ENCODE assay signal across 8 cellular contexts in the genomic region with DNA sequence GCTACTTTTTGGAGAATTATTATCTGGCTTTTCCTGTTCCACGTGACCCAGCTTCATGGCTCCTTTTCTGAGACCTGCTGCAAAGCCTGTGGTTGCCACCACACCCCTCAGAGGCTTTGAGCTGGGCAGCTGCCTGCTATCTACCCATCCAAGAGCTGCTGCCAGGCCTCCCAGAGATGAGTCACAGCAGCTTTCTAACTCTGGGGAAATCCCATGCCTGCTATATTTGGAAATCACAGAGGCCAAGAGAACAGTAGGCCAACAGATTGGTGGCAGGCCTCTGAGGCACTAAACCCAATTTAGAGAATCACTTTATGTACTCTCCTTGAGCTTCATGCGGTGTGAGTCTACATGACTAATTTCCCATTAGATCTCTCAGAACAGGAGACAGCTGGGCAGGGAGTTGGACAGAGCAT. TPM values are rescaled to one million over a fixed set of nuclear protein-coding genes. Genes with fewer than 3 reads are reported as not detected.
DNase-seq lines count a peak whose midpoint lies in the region; ATAC-seq and TF ChIP-seq lines count a peak whose summit lies in the region.

No MANE protein-coding gene starts in this region.

- CTCF ChIA-PET in activated CD8-positive, alpha-beta T cell treated with anti-CD3 and anti-CD28 coated beads for 36 hours (lab: Charles Lee), result interaction anchor here (0.7 to 1.5 kb wide), 3 partner anchors 33 to 171 kb away, joined by 3 to 7 read pairs (median 4); partner anchors contain the start of gene SGCE

- no peak for TF ChIP-seq POLR2A in ovary (IDR thresholded peaks at IDR 0.05)
- TF ChIP-seq POLR2A in uterus (IDR thresholded peaks at IDR 0.05), result no peak

- peaks cover 11% of the 10 kb centered on the region for H3K4me1 Mint-ChIP-seq in activated CD8-positive, alpha-beta T cell treated with anti-CD3 and anti-CD28 coated beads for 36 hours (ENCODE audit: low read depth)

- intact Hi-C loops in activated CD8-positive, alpha-beta T cell treated with anti-CD3 and anti-CD28 coated beads for 36 hours (cut with micrococcal nuclease), result no loop called here
- intact Hi-C loops in ovary (cut with DNase I) (no loop called here), uterus (cut with DNase I; ENCODE audit: low total_unique reads) (no loop called here)

- H3K4me1 ChIP-seq in ovary (ENCODE audit: insufficient read depth), result peaks cover 4% of the 10 kb centered on the region
- peaks cover 0 to 5% of the 10 kb centered on the region in 2 donors for H3K4me1 ChIP-seq in uterus

- POLR2A ChIA-PET in activated CD8-positive, alpha-beta T cell treated with anti-CD3 and anti-CD28 coated beads for 36 hours (lab: Charles Lee), result no interaction called here

- H3K36me3 ChIP-seq in ovary (no peaks in the 10 kb centered on the region), uterus (no peaks in the 10 kb centered on the region)

- no peak overlapping the region for H3K4me3 ChIP-seq in ovary
- no peak overlapping the region for H3K4me3 ChIP-seq in uterus

- no peaks in the 10 kb centered on the region for H3K27me3 ChIP-seq in ovary
- no peaks in the 10 kb centered on the region for H3K27me3 ChIP-seq in uterus

- no peak overlapping the region for H3K4me3 Mint-ChIP-seq in activated CD8-positive, alpha-beta T cell treated with anti-CD3 and anti-CD28 coated beads for 36 hours

- peaks cover 10% of the 10 kb centered on the region for H3K27me3 Mint-ChIP-seq in activated CD8-positive, alpha-beta T cell treated with anti-CD3 and anti-CD28 coated beads for 36 hours

- TF ChIP-seq EP300 in ovary (IDR thresholded peaks at IDR 0.05), result no peak

- TF ChIP-seq CTCF in activated CD8-positive, alpha-beta T cell treated with anti-CD3 and anti-CD28 coated beads for 36 hours (IDR thresholded peaks at IDR 0.05), result no peak
- TF ChIP-seq CTCF in ovary (IDR thresholded peaks at IDR 0.05) (no peak), uterus (IDR thresholded peaks at IDR 0.05) (no peak)

- peak; percentile 91 for DNase-seq in NK-92 treated with Interleukin-12 subunit alpha and Interleukin-12 subunit beta, amount 100 ng/mL, for 24 hours (lab: John Stamatoyannopoulos, UW)
- DNase-seq in NK-92 (lab: John Stamatoyannopoulos, UW; ENCODE audit: unreplicated experiment) (no peak), NCI-H1694 (lab: John Stamatoyannopoulos, UW) (peak; percentile 73), fibroblast of the conjunctiva (ENCODE audit: low read depth) (peak; percentile 89), ovary (peak; percentile 42 to 67 (median 65)), uterus (peak; percentile 47 to 50)
- peak; percentile 82 for DNase-seq in activated CD8-positive, alpha-beta T cell treated with anti-CD3 and anti-CD28 coated beads for 36 hours

- ATAC-seq in HG02678 (IDR thresholded peaks at IDR 0.05; ENCODE audit: unreplicated experiment), result peak; percentile 98
- peak; percentile 99 for ATAC-seq in activated CD8-positive, alpha-beta T cell treated with anti-CD3 and anti-CD28 coated beads for 36 hours

- H3K27ac ChIP-seq in ovary, result no peak overlapping the region
- H3K27ac ChIP-seq in uterus, result peak overlapping the region in 1 of 2 donors; percentile 34

- H3K9me3 ChIP-seq in ovary, result no peaks in the 10 kb centered on the region
- H3K9me3 ChIP-seq in uterus, result no peaks in the 10 kb centered on the region

- WGBS in ovary, 3 donors, result 9 to 13% (median 11%) methylated on average over 2 of the region's 2 CpGs

- no peaks in the 10 kb centered on the region for H3K9me3 Mint-ChIP-seq in activated CD8-positive, alpha-beta T cell treated with anti-CD3 and anti-CD28 coated beads for 36 hours

- H3K36me3 Mint-ChIP-seq in activated CD8-positive, alpha-beta T cell treated with anti-CD3 and anti-CD28 coated beads for 36 hours (ENCODE audit: low read depth), result no peaks in the 10 kb centered on the region

- peak overlapping the region; percentile 37 for H3K27ac Mint-ChIP-seq in activated CD8-positive, alpha-beta T cell treated with anti-CD3 and anti-CD28 coated beads for 36 hours

RNA-seq across cellular contexts. Expression of gene SGCE, which starts 35.2 kb away (rescaled TPM):
- total RNA-seq in activated CD8-positive, alpha-beta T cell treated with anti-CD3 and anti-CD28 coated beads for 36 hours, result under 1 TPM in 1 of 2 experiments, not detected in 1; 0.56 TPM
- total RNA-seq in ovary, result 100 to 1,000 TPM; 104 to 183 (median 114) TPM
- polyA plus RNA-seq in ovary, result 100 to 1,000 TPM; 147 to 157 TPM
- total RNA-seq in uterus, result 100 to 1,000 TPM; 118 to 790 (median 182) TPM

Comparison
In these comparisons a context has a peak if more than half of its experiments do, and no peak if none do; other contexts are left out.
1. RNA of gene SGCE, which starts 35.2 kb away (total RNA-seq): 118 to 790 TPM in uterus and 104 to 183 TPM in ovary; 0.56 TPM in activated CD8-positive, alpha-beta T cell treated with anti-CD3 and anti-CD28 coated beads for 36 hours; every median in the first group is over 10 times any median in the second.